ENCODE assay signal across 8 cellular contexts in genomic region chr9:121369595-121370265, GRCh38. TPM values are rescaled to one million over a fixed set of nuclear protein-coding genes. Genes with fewer than 3 reads are reported as not detected.
A peak's percentile ranks its signal among the peaks of the same experiment; 100 is the strongest.
DNase-seq lines count a peak whose midpoint lies in the region; ATAC-seq and TF ChIP-seq lines count a peak whose summit lies in the region.

Gene STOM, minus strand, starts transcription at chr9:121370250. Its CDS starts 63 bp downstream, at chr9:121370187.

- H4K91ac ChIP-seq in trophoblast cell (ENCODE audit: low read depth, low read length): peak within 1 kb of the TSS; percentile 80

- ATAC-seq in HG02870 (IDR thresholded peaks at IDR 0.05; ENCODE audit: unreplicated experiment) (peak; percentile 55), gastroesophageal sphincter (peak; percentile 78)

- H3K27ac ChIP-seq in gastroesophageal sphincter (peak within 1 kb of the TSS; percentile 94 to 98 (median 97)), trophoblast cell (ENCODE audit: low read depth, low read length) (peak within 1 kb of the TSS; percentile 9)

- H3K4me3 ChIP-seq in gastroesophageal sphincter (peak within 1 kb of the TSS; percentile 75 to 78), trophoblast cell (ENCODE audit: low read depth, low read length) (peak within 1 kb of the TSS; percentile 88)

- no peak for TF ChIP-seq EP300 in gastroesophageal sphincter (IDR thresholded peaks at IDR 0.05)

- H3K36me3 ChIP-seq in gastroesophageal sphincter: peaks cover 0 to 6% of the 10 kb centered on the region in 2 donors
- H3K36me3 ChIP-seq in trophoblast cell (ENCODE audit: control insufficient read depth in 1 of 2, insufficient read depth in 2 of 2, low read length in 2 of 2): peaks cover 3 to 4% of the 10 kb centered on the region in 2 experiments

- 0% methylated on average over 1 to 7 of the region's 52 CpGs for WGBS in gastroesophageal sphincter (ENCODE audit: low coverage in 1 of 2), 2 donors
- no CpG with 5 or more reads among the region's 52 CpGs for WGBS in trophoblast cell (ENCODE audit: extremely low coverage, insufficient coverage, insufficient read length)

- peak within 1 kb of the TSS; percentile 92 for H3K9ac ChIP-seq in trophoblast cell (ENCODE audit: low read length)

- H2BK120ac ChIP-seq in trophoblast cell (ENCODE audit: insufficient read depth, low read length, poor library complexity): peak within 1 kb of the TSS; percentile 67

- H2AFZ ChIP-seq in trophoblast cell (ENCODE audit: insufficient read depth, low read length, poor library complexity): peak within 1 kb of the TSS; percentile 80

- peaks cover 12% of the 10 kb centered on the region for H3K79me2 ChIP-seq in trophoblast cell (ENCODE audit: control insufficient read depth, insufficient read depth, low read length, poor library complexity)

- H3K14ac ChIP-seq in trophoblast cell (ENCODE audit: low read length): peak within 1 kb of the TSS; percentile 76

- H4K8ac ChIP-seq in trophoblast cell (ENCODE audit: low read depth, low read length): peak within 1 kb of the TSS; percentile 87

- DNase-seq in stimulated activated CD4-positive, alpha-beta T cell treated with anti-CD3 and anti-CD28 coated beads, Interleukin-12 subunit alpha, Interleukin-12 subunit beta, amount 100 ng/mL, for 48 hours (ENCODE audit: low read depth in 2 of 3, low spot score in 1 of 3): peak; percentile 40 to 47 (median 46)
- DNase-seq in stimulated activated CD4-positive, alpha-beta T cell treated with anti-CD3 and anti-CD28 coated beads, Interleukin-4, amount 100 ng/mL, for 1 hour: no peak
- DNase-seq in NOMO-1 (lab: John Stamatoyannopoulos, UW; ENCODE audit: unreplicated experiment in 2 of 2): peak; percentile 73 to 83
- DNase-seq in activated naive CD4-positive, alpha-beta T cell treated with Interleukin-2 at 50 U/mL for 16 hours: peak; percentile 66
- no peak for DNase-seq in trophoblast cell
- DNase-seq in SHP77 treated with DMSO at 0.1 percent for 48 hours (lab: John Stamatoyannopoulos, UW): no peak

- H3K18ac ChIP-seq in trophoblast cell (ENCODE audit: low read length): peak within 1 kb of the TSS; percentile 96

- peak within 1 kb of the TSS; percentile 64 for H3K4me2 ChIP-seq in trophoblast cell (ENCODE audit: low read length)

- H2BK12ac ChIP-seq in trophoblast cell (ENCODE audit: low read length): peak within 1 kb of the TSS; percentile 69

- H2AK5ac ChIP-seq in trophoblast cell (ENCODE audit: low read length): peak within 1 kb of the TSS; percentile 94

- H3K23ac ChIP-seq in trophoblast cell (ENCODE audit: low read length): no peak within 1 kb of the TSS

- H3K4ac ChIP-seq in trophoblast cell (ENCODE audit: low read depth, low read length): peak within 1 kb of the TSS; percentile 98

- no peaks in the 10 kb centered on the region for H3K9me3 ChIP-seq in gastroesophageal sphincter
- H3K9me3 ChIP-seq in trophoblast cell (ENCODE audit: insufficient read depth, low read depth, low read length): no peaks in the 10 kb centered on the region

- H3K79me1 ChIP-seq in trophoblast cell (ENCODE audit: low read length): peaks cover 19% of the 10 kb centered on the region

- H3K27me3 ChIP-seq in gastroesophageal sphincter (no peaks in the 10 kb centered on the region), trophoblast cell (ENCODE audit: insufficient read depth, low read length) (no peaks in the 10 kb centered on the region)

- TF ChIP-seq CTCF in gastroesophageal sphincter (IDR thresholded peaks at IDR 0.05): no peak

- TF ChIP-seq POLR2A in gastroesophageal sphincter (IDR thresholded peaks at IDR 0.05): peak; percentile 99

- H3K4me1 ChIP-seq in gastroesophageal sphincter (peaks cover 15 to 86% (median 27%) of the 10 kb centered on the region in 3 donors), trophoblast cell (ENCODE audit: control insufficient read depth in 1 of 2, insufficient read depth in 2 of 2, low read length in 2 of 2) (peaks cover 7% of the 10 kb centered on the region in 2 experiments)

- peak within 1 kb of the TSS; percentile 89 for H4K12ac ChIP-seq in trophoblast cell (ENCODE audit: low read depth, low read length)

- peak within 1 kb of the TSS; percentile 83 for H2BK5ac ChIP-seq in trophoblast cell (ENCODE audit: low read depth, low read length, poor library complexity)

RNA-seq across cellular contexts. Expression of gene STOM, which starts in this region (rescaled TPM):
- 100 to 1,000 TPM; 293 to 539 (median 457) TPM for total RNA-seq in gastroesophageal sphincter
- 125 and 136 TPM in 2 replicates for polyA plus RNA-seq in trophoblast cell (2013)

Comparison
In these comparisons a context has a peak if more than half of its experiments do, and no peak if none do; other contexts are left out.
1. DNase-seq: peak in stimulated activated CD4-positive, alpha-beta T cell treated with anti-CD3 and anti-CD28 coated beads, Interleukin-12 subunit alpha, Interleukin-12 subunit beta, amount 100 ng/mL, for 48 hours (3 of 3), NOMO-1 (2 of 2) and activated naive CD4-positive, alpha-beta T cell treated with Interleukin-2 at 50 U/mL for 16 hours (single experiment); none in stimulated activated CD4-positive, alpha-beta T cell treated with anti-CD3 and anti-CD28 coated beads, Interleukin-4, amount 100 ng/mL, for 1 hour (single experiment), trophoblast cell (0 of 2) and SHP77 treated with DMSO at 0.1 percent for 48 hours (single experiment).